8 cellular contexts compared by ENCODE assay signal in the genomic region with DNA sequence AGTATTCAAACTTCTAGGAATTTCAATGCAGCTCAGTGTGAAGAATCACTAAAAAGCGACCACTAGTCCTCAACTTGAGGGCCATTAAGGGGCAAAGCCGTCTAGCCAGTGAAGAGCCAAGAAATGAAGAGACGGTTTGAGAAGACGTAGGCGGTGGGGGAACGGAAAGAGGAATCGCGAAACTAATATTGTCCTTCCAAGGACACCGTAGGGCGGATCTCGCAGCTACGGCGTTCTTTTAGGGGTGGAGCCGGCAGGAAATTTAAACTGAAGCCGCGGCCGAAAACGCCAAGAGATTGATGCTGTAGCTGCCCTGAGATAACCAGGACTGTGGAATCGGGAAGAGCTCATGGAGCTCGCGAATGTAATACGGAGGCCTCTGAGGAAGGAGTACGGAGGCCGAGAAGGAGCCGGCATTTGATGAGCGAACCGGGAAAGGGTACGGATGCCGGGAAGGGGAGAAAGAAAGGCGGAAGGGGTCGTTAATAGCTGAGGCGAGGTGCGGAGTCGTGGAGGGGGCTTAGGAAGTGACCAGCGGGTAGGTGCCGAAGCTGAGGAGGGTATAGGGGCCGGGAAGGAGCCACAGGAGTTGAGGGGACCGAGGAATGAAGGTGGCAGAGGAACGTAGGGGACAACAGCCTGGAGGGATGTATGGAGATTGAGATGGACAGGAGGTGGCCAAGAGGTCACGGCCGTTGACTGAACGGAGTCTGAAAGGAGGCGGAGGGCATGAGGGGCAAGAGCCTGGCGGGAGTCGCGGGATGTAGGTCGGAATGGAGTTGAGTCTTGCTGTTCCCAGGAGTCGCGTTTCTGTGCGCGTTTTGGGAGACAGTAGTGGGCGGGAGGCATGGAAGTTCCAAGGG. TPM values are rescaled to one million over a fixed set of nuclear protein-coding genes. Genes with fewer than 3 reads are reported as not detected.
DNase-seq lines count a peak whose midpoint lies in the region; ATAC-seq and TF ChIP-seq lines count a peak whose summit lies in the region.

A gene with protein sequence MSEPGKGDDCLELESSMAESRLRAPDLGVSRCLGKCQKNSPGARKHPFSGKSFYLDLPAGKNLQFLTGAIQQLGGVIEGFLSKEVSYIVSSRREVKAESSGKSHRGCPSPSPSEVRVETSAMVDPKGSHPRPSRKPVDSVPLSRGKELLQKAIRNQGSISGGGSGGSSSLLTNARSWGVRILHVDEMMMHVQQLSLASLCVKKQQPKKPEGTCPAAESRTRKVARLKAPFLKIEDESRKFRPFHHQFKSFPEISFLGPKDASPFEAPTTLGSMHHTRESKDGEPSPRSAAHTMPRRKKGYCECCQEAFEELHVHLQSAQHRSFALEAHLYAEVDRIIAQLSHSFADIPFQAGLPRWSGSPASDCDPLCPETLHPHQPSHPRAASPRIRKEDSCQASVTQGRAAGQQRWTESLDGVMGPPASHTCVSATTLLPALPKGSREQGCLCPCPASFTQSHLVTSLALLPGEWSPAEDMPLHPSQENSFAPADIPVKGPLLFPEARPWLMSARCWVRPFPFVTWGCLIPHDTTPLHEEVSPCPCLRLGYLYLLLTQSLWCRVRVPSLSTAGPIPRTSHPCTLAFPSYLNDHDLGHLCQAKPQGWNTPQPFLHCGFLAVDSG (plus strand): TSS at position 265 of the 863 bp plus-strand sequence. CDS start 156 bp downstream, at position 421.

- dilution Hi-C loops in IMR-90 (cut with HindIII; ENCODE audit: low sequenced_read_pairs, unreplicated experiment) = no loop called here

- TF ChIP-seq POLR2A in IMR-90 (IDR thresholded peaks at IDR 0.05; ENCODE audit: low read depth, low read length) = no peak

- H2AFZ ChIP-seq in IMR-90 (replicated peaks; ENCODE audit: low read length, poor library complexity) (peak within 1 kb of the TSS; percentile 93), OCI-LY3 (ENCODE audit: low read depth, low read length) (peak within 1 kb of the TSS; percentile 96)

- H2BK15ac ChIP-seq in IMR-90 (ENCODE audit: low read depth, low read length) = peak within 1 kb of the TSS; percentile 16; the same call in 1 of the 3 replicates

- no peaks in the 10 kb centered on the region for H3K27me3 ChIP-seq in IMR-90 (ENCODE audit: control insufficient read depth, insufficient read depth, low read length)
- H3K27me3 ChIP-seq in OCI-LY3 (ENCODE audit: low read depth, low read length) = no peaks in the 10 kb centered on the region
- peaks cover 5% of the 10 kb centered on the region for H3K27me3 ChIP-seq in mononuclear cell (ENCODE audit: insufficient read depth, low read length)

- 0% methylated on average over 43 of the region's 52 CpGs; no CpG with 5 or more reads in 1 of the 2 experiments for WGBS in IMR-90 (ENCODE audit: extremely low coverage in 2 of 2, insufficient read length in 1 of 2), 2 experiments

- ATAC-seq in IMR-90 (ENCODE audit: low read depth) (peak; percentile 98), HG02884 (IDR thresholded peaks at IDR 0.05; ENCODE audit: unreplicated experiment) (no peak)

- CTCF ChIA-PET in IMR-90 (lab: Yijun Ruan, JAX) = no interaction called here

- peak within 1 kb of the TSS; percentile 96 for H3K14ac ChIP-seq in IMR-90 (replicated peaks; ENCODE audit: low read depth, low read length)

- DNase-seq in IMR-90 (peak; percentile 92), epithelial cell of proximal tubule (ENCODE audit: low read depth) (peak; percentile 64)
- DNase-seq in activated CD8-positive, alpha-beta memory T cell treated with anti-CD3 and anti-CD28 coated beads, Interleukin-2, amount 50 U/mL, for 48 hours = peak; percentile 87
- DNase-seq in stimulated activated CD8-positive, alpha-beta memory T cell treated with anti-CD3 and anti-CD28 coated beads, Interleukin-2, amount 100 ng/mL, for 1 hour (ENCODE audit: low read depth in 2 of 2) = peak; percentile 60 to 70

- no peak within 1 kb of the TSS for H2BK20ac ChIP-seq in IMR-90 (ENCODE audit: low read depth, low read length)

- no peak for TF ChIP-seq RAD21 in IMR-90 (IDR thresholded peaks at IDR 0.05; ENCODE audit: low read length)

- H4K91ac ChIP-seq in IMR-90 (ENCODE audit: insufficient read depth, low read depth, low read length) = peak within 1 kb of the TSS; percentile 81

- peaks cover 3 to 15% of the 10 kb centered on the region in 2 experiments; a peak in 2 of 4 replicates for H3K79me1 ChIP-seq in IMR-90 (ENCODE audit: low read depth in 1 of 2, low read length in 2 of 2)

- H3K27ac ChIP-seq in IMR-90 (ENCODE audit: insufficient read depth, low read length) (peak within 1 kb of the TSS; percentile 61), OCI-LY3 (ENCODE audit: low read length) (peak within 1 kb of the TSS; percentile 78)

- TF ChIP-seq CTCF in GM12875 (IDR thresholded peaks at IDR 0.05; ENCODE audit: borderline replicate concordance, insufficient read depth, low read depth, low read length) = no peak
- TF ChIP-seq CTCF in IMR-90 (conservative IDR thresholded peaks at IDR 0.05; ENCODE audit: low read depth, low read length) = no peak
- no peak for TF ChIP-seq CTCF in OCI-LY3 (IDR thresholded peaks at IDR 0.05; ENCODE audit: low read depth, low read length)
- no peak for TF ChIP-seq CTCF in epithelial cell of proximal tubule (conservative IDR thresholded peaks at IDR 0.05; ENCODE audit: low read depth, low read length)

- peak within 1 kb of the TSS; percentile 74 for H3K4me3 ChIP-seq in GM12875 (ENCODE audit: low read depth, low read length)
- peak within 1 kb of the TSS; percentile 76 for H3K4me3 ChIP-seq in IMR-90 (ENCODE audit: insufficient read depth, low read depth, low read length)
- peak within 1 kb of the TSS; percentile 87 for H3K4me3 ChIP-seq in OCI-LY3 (ENCODE audit: low read length)
- peak within 1 kb of the TSS; percentile 87 for H3K4me3 ChIP-seq in epithelial cell of proximal tubule (ENCODE audit: low read depth, low read length)
- peak within 1 kb of the TSS; percentile 93 for H3K4me3 ChIP-seq in mononuclear cell (ENCODE audit: low read length)

- peak within 1 kb of the TSS; percentile 52 for H3K56ac ChIP-seq in IMR-90 (ENCODE audit: extremely low read depth, insufficient read depth, low read length)

- H3K79me2 ChIP-seq in OCI-LY3 (ENCODE audit: low read length) = peaks cover 22% of the 10 kb centered on the region

- no peaks in the 10 kb centered on the region for H3K36me3 ChIP-seq in IMR-90 (ENCODE audit: control insufficient read depth, insufficient read depth, low read length)
- no peaks in the 10 kb centered on the region for H3K36me3 ChIP-seq in OCI-LY3 (replicated peaks; ENCODE audit: low read depth, low read length)

- peak within 1 kb of the TSS; percentile 91 for H2BK5ac ChIP-seq in IMR-90 (ENCODE audit: low read depth, low read length, poor library complexity, severe bottlenecking)

- peak within 1 kb of the TSS; percentile 77 for H2AK9ac ChIP-seq in IMR-90 (replicated peaks; ENCODE audit: low read depth, low read length, poor library complexity)

- POLR2A ChIA-PET in IMR-90 (lab: Charles Lee; ENCODE audit: unreplicated experiment) = no interaction called here

- peak within 1 kb of the TSS; percentile 74; the same call in 1 of the 2 replicates for H3K23ac ChIP-seq in IMR-90 (ENCODE audit: low read depth, low read length)

- H3K4me1 ChIP-seq in IMR-90 (ENCODE audit: control insufficient read depth, insufficient read depth, low read length) (peaks cover 2% of the 10 kb centered on the region), OCI-LY3 (ENCODE audit: low read length) (peaks cover 12% of the 10 kb centered on the region), mononuclear cell (ENCODE audit: insufficient read depth, low read length) (peaks cover 20% of the 10 kb centered on the region)

- no peaks in the 10 kb centered on the region for H4K20me1 ChIP-seq in IMR-90 (ENCODE audit: insufficient read depth, low read length)
- no peaks in the 10 kb centered on the region for H4K20me1 ChIP-seq in OCI-LY3 (ENCODE audit: insufficient read depth, low read length)

- no TSS peak for BruUV-seq in IMR-90 (replicated peaks; lab: Mats Ljungman, UMichigan)

- H3K9me3 ChIP-seq in IMR-90 (ENCODE audit: control insufficient read depth, insufficient read depth, low read length) = no peaks in the 10 kb centered on the region
- H3K9me3 ChIP-seq in OCI-LY3 (ENCODE audit: insufficient read depth, low read length) = no peaks in the 10 kb centered on the region
- H3K9me3 ChIP-seq in mononuclear cell (ENCODE audit: low read depth, low read length) = no peaks in the 10 kb centered on the region

- peak within 1 kb of the TSS; percentile 94 for H3K4me2 ChIP-seq in IMR-90 (ENCODE audit: low read depth, low read length)
- H3K4me2 ChIP-seq in OCI-LY3 (ENCODE audit: low read length) = peak within 1 kb of the TSS; percentile 80

- intact Hi-C loops in IMR-90 (cut with micrococcal nuclease) = no loop called here

- in situ Hi-C loops in IMR-90 (cut with MboI; ENCODE audit: low sequenced_read_pairs) = no loop called here

- H3K9ac ChIP-seq in IMR-90 (ENCODE audit: low read depth, low read length) (peak within 1 kb of the TSS; percentile 60), OCI-LY3 (ENCODE audit: low read length) (peak within 1 kb of the TSS; percentile 86)

- peak within 1 kb of the TSS; percentile 91 for H3K4ac ChIP-seq in IMR-90 (ENCODE audit: low read depth, low read length)

- H2AK5ac ChIP-seq in IMR-90 (ENCODE audit: low read depth, low read length) = peak within 1 kb of the TSS; percentile 76

- peak within 1 kb of the TSS; percentile 73 to 98 for H4K8ac ChIP-seq in IMR-90 (ENCODE audit: low read depth in 2 of 2, low read length in 2 of 2)

- peak within 1 kb of the TSS; percentile 92 for H3K18ac ChIP-seq in IMR-90 (ENCODE audit: low read depth, low read length)

- peak within 1 kb of the TSS; percentile 98 for H4K5ac ChIP-seq in IMR-90 (ENCODE audit: low read depth, low read length)

- H2BK120ac ChIP-seq in IMR-90 (ENCODE audit: low read depth, low read length) = peak within 1 kb of the TSS; percentile 69; the same call in 1 of the 2 replicates

- H3K9me1 ChIP-seq in IMR-90 (ENCODE audit: insufficient read depth, low read length) = no peaks in the 10 kb centered on the region

TF ChIP-seq in IMR-90, 13 proteins besides CTCF, POLR2A, EP300 and RAD21:
- no peak for TF ChIP-seq FOS (IDR thresholded peaks at IDR 0.05; ENCODE audit: low read depth, low read length)
- TF ChIP-seq MAZ (IDR thresholded peaks at IDR 0.05; ENCODE audit: borderline replicate concordance, low read depth, low read length) = peak; percentile 81
- TF ChIP-seq MXI1 (IDR thresholded peaks at IDR 0.05; ENCODE audit: borderline replicate concordance, low read depth, low read length) = peak; percentile 83; the same call in 1 of the 2 replicates

RNA-seq across cellular contexts. Expression of the gene that starts here (rescaled TPM):
- total RNA-seq in IMR-90 (2012; rRNA removed) (3.6 TPM in 2 replicates), epithelial cell of proximal tubule (12.2 and 16.1 TPM in 2 replicates), mononuclear cell (1.3 TPM)
- polyA plus RNA-seq in IMR-90 (2012; rRNA removed) = 10.2 and 10.7 TPM in 2 replicates
- 4.1 and 4.7 TPM in 2 replicates for polyA plus RNA-seq in IMR-90 (2012; cell fraction: cytosol; rRNA removed)
- 24.8 and 38.2 TPM in 2 replicates for polyA plus RNA-seq in IMR-90 (2012; cell fraction: nucleus; rRNA removed; ENCODE audit: low replicate concordance)
